ENCODE assay signal across 8 cellular contexts in the genomic region with DNA sequence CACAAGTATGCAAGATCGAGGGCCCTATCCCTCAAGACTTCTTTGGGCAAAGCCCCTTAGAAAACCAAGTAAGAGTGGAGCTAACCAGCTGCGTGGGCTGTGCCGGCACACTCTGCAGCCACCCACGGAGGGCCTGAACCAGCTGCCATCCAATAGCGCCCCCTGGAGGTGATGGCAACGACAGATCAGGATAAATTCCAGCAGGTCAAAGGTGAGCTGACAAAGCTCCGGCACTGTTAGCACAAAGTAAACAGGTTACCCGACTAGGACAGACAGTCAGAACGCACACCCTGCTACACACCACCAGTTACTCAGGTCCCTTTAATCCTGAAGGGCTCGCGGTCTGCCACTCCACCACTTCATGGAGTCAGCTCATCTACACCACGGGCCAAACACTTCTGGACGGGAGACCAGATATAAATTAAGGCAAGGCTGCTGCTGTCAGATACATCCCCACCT. TPM values are rescaled to one million over a fixed set of nuclear protein-coding genes. Genes with fewer than 3 reads are reported as not detected.
DNase-seq lines count a peak whose midpoint lies in the region; ATAC-seq and TF ChIP-seq lines count a peak whose summit lies in the region.

No MANE protein-coding gene starts in this region.

- in situ Hi-C loops in G401 (cut with HindIII; ENCODE audit: low sequenced_read_pairs): no loop called here

- DNase-seq in G401 (ENCODE audit: low spot score): peak; percentile 17
- peak; percentile 42 to 59 (median 51) for DNase-seq in activated CD4-positive, CD25-positive, alpha-beta regulatory T cell (lab: John Stamatoyannopoulos, UW)
- peak; percentile 36 for DNase-seq in cerebellar cortex (ENCODE audit: low spot score)
- DNase-seq in lower lobe of right lung: peak; percentile 80
- DNase-seq in stimulated activated CD8-positive, alpha-beta memory T cell treated with anti-CD3 and anti-CD28 coated beads, Interleukin-15, amount 100 ng/mL, for 1 hour (ENCODE audit: low read depth): peak; percentile 35
- no peak for DNase-seq in amniotic stem cell (lab: John Stamatoyannopoulos, UW)

- peaks cover 50% of the 10 kb centered on the region for H3K36me3 ChIP-seq in lower lobe of right lung

- H3K4me3 ChIP-seq in lower lobe of right lung: no peak overlapping the region

- ATAC-seq in lower lobe of right lung (peak; percentile 76 to 81), GM21737 (IDR thresholded peaks at IDR 0.05; ENCODE audit: unreplicated experiment) (no peak)

- intact Hi-C loops in lower lobe of right lung (cut with DNase I): no loop called here

- H3K9me3 ChIP-seq in lower lobe of right lung: no peaks in the 10 kb centered on the region

- H3K27me3 ChIP-seq in lower lobe of right lung (ENCODE audit: low read depth): no peaks in the 10 kb centered on the region

- TF ChIP-seq CTCF in LNCAP (IDR thresholded peaks at IDR 0.05): peak; percentile 85
- peak; percentile 80 for TF ChIP-seq CTCF in lower lobe of right lung (IDR thresholded peaks at IDR 0.05)

- no peak overlapping the region for H3K27ac ChIP-seq in lower lobe of right lung

- peaks cover 28% of the 10 kb centered on the region for H3K4me1 ChIP-seq in lower lobe of right lung

RNA-seq across cellular contexts. Expression of gene ZBTB39, which starts 4.9 kb away (rescaled TPM):
- 5.3 and 9.1 TPM in 2 replicates for total RNA-seq in G401 (2014; rRNA removed; shearing (Covaris generic))
- total RNA-seq in lower lobe of right lung: 6.8 TPM

RNA-seq across cellular contexts. Expression of gene TAC3, which starts 14.9 kb away (rescaled TPM):
- total RNA-seq in G401 (2014; rRNA removed; shearing (Covaris generic)): 0.85 TPM in 1 of 2 replicates, not detected in the other
- not detected for total RNA-seq in lower lobe of right lung

RNA-seq across cellular contexts. Expression of gene RDH16, which starts 44.1 kb away (rescaled TPM):
- not detected in 2 replicates for total RNA-seq in G401 (2014; rRNA removed; shearing (Covaris generic))
- 0.53 TPM for total RNA-seq in lower lobe of right lung

RNA-seq across cellular contexts. Expression of gene MYO1A, which starts 48.5 kb away (rescaled TPM):
- total RNA-seq in G401 (2014; rRNA removed; shearing (Covaris generic)): 1.6 TPM in 1 of 2 replicates, not detected in the other
- 2.9 TPM for total RNA-seq in lower lobe of right lung
